ENCODE assay signal across 1 cellular context in genomic region chr3:148975277-148975676, GRCh38.
TF ChIP-seq lines count a peak whose summit lies in the region.

No MANE protein-coding gene starts in this region.

TF ChIP-seq in IMR-90, 13 proteins besides CTCF, POLR2A, EP300 and RAD21 (continued from another document):
- no peak for TF ChIP-seq NFE2L2 (IDR thresholded peaks at IDR 0.05; ENCODE audit: low read depth, low read length)
- no peak for TF ChIP-seq MAZ (IDR thresholded peaks at IDR 0.05; ENCODE audit: borderline replicate concordance, low read depth, low read length)
- TF ChIP-seq RFX5 (IDR thresholded peaks at IDR 0.05; ENCODE audit: low read depth, low read length), result no peak
- no peak for TF ChIP-seq MXI1 (IDR thresholded peaks at IDR 0.05; ENCODE audit: borderline replicate concordance, low read depth, low read length)
- no peak for TF ChIP-seq CHD1 (IDR thresholded peaks at IDR 0.05; ENCODE audit: low read depth, low read length)
